In the genomic region with DNA sequence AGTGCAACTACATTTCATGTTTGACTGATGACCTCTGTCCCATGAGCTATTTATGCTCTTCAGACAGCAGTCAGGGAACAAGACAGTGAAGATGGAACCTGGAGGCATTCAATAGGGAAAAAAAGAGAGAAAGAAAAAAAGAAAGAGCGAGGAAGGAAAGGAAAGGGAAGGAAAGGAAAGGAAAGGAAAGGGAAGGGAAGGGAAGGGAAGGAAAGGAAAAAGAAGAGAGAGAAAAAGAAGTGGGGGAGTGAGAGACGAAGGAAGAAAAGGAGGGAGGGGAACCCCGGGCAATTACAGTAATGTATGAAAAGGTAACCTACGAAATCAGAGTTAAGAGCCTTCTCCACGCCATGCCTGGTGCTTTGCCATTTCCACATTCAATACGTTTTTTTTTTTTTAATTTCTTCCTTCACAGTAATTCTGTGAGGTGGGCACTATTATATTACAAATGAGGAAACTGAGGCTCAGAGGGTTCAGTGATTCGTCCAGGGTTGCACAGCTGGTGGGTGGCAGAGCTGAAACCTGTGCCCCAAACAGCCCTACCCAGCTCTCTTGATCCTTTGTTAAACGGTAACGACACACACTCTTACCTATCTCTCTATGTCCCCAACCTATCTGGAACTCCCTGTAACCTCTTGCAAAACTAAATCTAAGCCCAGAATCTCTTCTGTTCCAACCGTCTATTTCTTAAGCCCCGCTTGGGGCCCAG, we compare ENCODE assay signal across 8 cellular contexts. TPM values are rescaled to one million over a fixed set of nuclear protein-coding genes. Genes with fewer than 3 reads are reported as not detected.
DNase-seq lines count a peak whose midpoint lies in the region; ATAC-seq, FAIRE-seq and TF ChIP-seq lines count a peak whose summit lies in the region.

No MANE protein-coding gene starts in this region.

- CTCF ChIA-PET in activated CD8-positive, alpha-beta T cell treated with anti-CD3 and anti-CD28 coated beads for 36 hours (lab: Charles Lee), result interaction anchor here (1.2 to 4.5 kb wide), 8 partner anchors 11 to 391 kb away, joined by 3 to 19 read pairs (median 4); no protein-coding TSS in a partner anchor

- FAIRE-seq in small intestine (lab: Jason Lieb, UNC), result no peak

- peak overlapping the region; percentile 59; the same call in 1 of the 2 replicates for H3K27ac Mint-ChIP-seq in HFFc6
- H3K27ac Mint-ChIP-seq in activated CD8-positive, alpha-beta T cell treated with anti-CD3 and anti-CD28 coated beads for 36 hours, result peak overlapping the region; percentile 90

- H3K9me3 Mint-ChIP-seq in HFFc6, result no peaks in the 10 kb centered on the region
- H3K9me3 Mint-ChIP-seq in activated CD8-positive, alpha-beta T cell treated with anti-CD3 and anti-CD28 coated beads for 36 hours, result no peaks in the 10 kb centered on the region

- H3K4me1 Mint-ChIP-seq in HFFc6 (ENCODE audit: low read depth), result peaks cover 20% of the 10 kb centered on the region
- H3K4me1 Mint-ChIP-seq in activated CD8-positive, alpha-beta T cell treated with anti-CD3 and anti-CD28 coated beads for 36 hours (ENCODE audit: low read depth), result peaks cover 84% of the 10 kb centered on the region

- no CpG with 5 or more reads among the region's 11 CpGs for WGBS in iPS DF 6.9 (ENCODE audit: insufficient coverage, insufficient read length)
- WGBS in small intestine, 3 donors, result 37 to 49% (median 48%) methylated on average over 11 of the region's 11 CpGs

- H3K36me3 ChIP-seq in iPS DF 6.9 (ENCODE audit: control insufficient read depth, insufficient read depth, low read length) (no peaks in the 10 kb centered on the region), small intestine (ENCODE audit: control insufficient read depth in 2 of 2, insufficient read depth in 2 of 2, low read length in 2 of 2) (no peaks in the 10 kb centered on the region)

- H3K4me1 ChIP-seq in iPS DF 6.9 (ENCODE audit: control insufficient read depth, insufficient read depth, low read length) (peaks cover 2% of the 10 kb centered on the region; the same call in 1 of the 2 replicates), small intestine (ENCODE audit: control insufficient read depth in 2 of 2, insufficient read depth in 1 of 2, low read depth in 1 of 2, low read length in 1 of 2) (peaks cover 0 to 8% of the 10 kb centered on the region in 2 donors)

- TF ChIP-seq CTCF in HFFc6 (IDR thresholded peaks at IDR 0.05), result no peak
- no peak for TF ChIP-seq CTCF in activated CD8-positive, alpha-beta T cell treated with anti-CD3 and anti-CD28 coated beads for 36 hours (IDR thresholded peaks at IDR 0.05)

- H3K27me3 ChIP-seq in iPS DF 6.9 (ENCODE audit: control insufficient read depth, insufficient read depth, low read length) (peaks cover 39% of the 10 kb centered on the region), small intestine (ENCODE audit: control insufficient read depth in 2 of 2, insufficient read depth in 2 of 2, low read length in 2 of 2) (no peaks in the 10 kb centered on the region)

- DNase-seq in HFFc6 (no peak), iPS DF 6.9 (ENCODE audit: low read depth, low spot score) (no peak), small intestine (no peak), substantia nigra (lab: John Stamatoyannopoulos, UW) (no peak), UCSD-AML1 (lab: John Stamatoyannopoulos, UW; ENCODE audit: unreplicated experiment) (no peak)
- DNase-seq in activated CD8-positive, alpha-beta T cell treated with anti-CD3 and anti-CD28 coated beads for 36 hours, result no peak

- H3K4me3 ChIP-seq in iPS DF 6.9 (ENCODE audit: low read length) (peak overlapping the region; percentile 24; the same call in 1 of the 2 replicates), small intestine (ENCODE audit: low read depth in 1 of 2, low read length in 2 of 2) (peak overlapping the region; percentile 0 to 50)

- POLR2A ChIA-PET in activated CD8-positive, alpha-beta T cell treated with anti-CD3 and anti-CD28 coated beads for 36 hours (lab: Charles Lee), result interaction anchor here (0.9 to 3.1 kb wide), 11 partner anchors 12 to 83 kb away, joined by 3 to 18 read pairs (median 4); no protein-coding TSS in a partner anchor

- H3K9me3 ChIP-seq in iPS DF 6.9 (ENCODE audit: control insufficient read depth, insufficient read depth, low read length) (no peaks in the 10 kb centered on the region), small intestine (ENCODE audit: control insufficient read depth, low read depth) (no peaks in the 10 kb centered on the region)

- H3K27ac ChIP-seq in iPS DF 6.9 (ENCODE audit: low read length) (no peak overlapping the region), small intestine (ENCODE audit: low read depth in 1 of 2, low read length in 1 of 2) (peak overlapping the region in 1 of 2 donors; percentile 86), substantia nigra (ENCODE audit: low read depth, low read length, poor library complexity, severe bottlenecking) (no peak overlapping the region)

- H3K27me3 Mint-ChIP-seq in HFFc6 (ENCODE audit: insufficient read depth), result peaks cover 4% of the 10 kb centered on the region; the same call in 1 of the 2 replicates
- no peaks in the 10 kb centered on the region for H3K27me3 Mint-ChIP-seq in activated CD8-positive, alpha-beta T cell treated with anti-CD3 and anti-CD28 coated beads for 36 hours

- no peak for ATAC-seq in activated CD8-positive, alpha-beta T cell treated with anti-CD3 and anti-CD28 coated beads for 36 hours
- no peak for ATAC-seq in HG03139 (IDR thresholded peaks at IDR 0.05; ENCODE audit: unreplicated experiment)
- no peak for ATAC-seq in GM18858 (IDR thresholded peaks at IDR 0.05; ENCODE audit: unreplicated experiment)

- intact Hi-C loops in activated CD8-positive, alpha-beta T cell treated with anti-CD3 and anti-CD28 coated beads for 36 hours (cut with micrococcal nuclease), result no loop called here

- H3K4me3 Mint-ChIP-seq in HFFc6, result peak overlapping the region; percentile 90
- peak overlapping the region; percentile 74 for H3K4me3 Mint-ChIP-seq in activated CD8-positive, alpha-beta T cell treated with anti-CD3 and anti-CD28 coated beads for 36 hours

- no peaks in the 10 kb centered on the region for H3K36me3 Mint-ChIP-seq in HFFc6 (ENCODE audit: low read depth)
- peaks cover 2% of the 10 kb centered on the region for H3K36me3 Mint-ChIP-seq in activated CD8-positive, alpha-beta T cell treated with anti-CD3 and anti-CD28 coated beads for 36 hours (ENCODE audit: low read depth)

RNA-seq across cellular contexts. Expression of gene ETS1, which starts 39.3 kb away (rescaled TPM):
- 10 to 100 TPM; 55.2 to 78.6 (median 73.2) TPM for total RNA-seq in HFFc6 (2021; fragmentation: NEBNext Ultra II Directional; extraction: Animal tissue kit (Norgen Biotek cat#: 25700))
- total RNA-seq in activated CD8-positive, alpha-beta T cell treated with anti-CD3 and anti-CD28 coated beads for 36 hours, result 100 to 1,000 TPM; 527 to 532 TPM
- polyA plus RNA-seq in small intestine, result 10 to 100 TPM in 2 of 3 donors, 1 to 10 TPM in 1; 5.1 to 28.0 (median 13.8) TPM

Comparison
In these comparisons a context has a peak if more than half of its experiments do, and no peak if none do; other contexts are left out.
1. RNA of gene ETS1, which starts 39.3 kb away (total RNA-seq): 527 to 532 TPM in activated CD8-positive, alpha-beta T cell treated with anti-CD3 and anti-CD28 coated beads for 36 hours; 55.2 to 78.6 TPM in HFFc6; every median in the first group is over 4 times any median in the second.